27 cellular contexts compared by ENCODE assay signal in genomic region chr4:125020089-125021034, GRCh38.
DNase-seq lines count a peak whose midpoint lies in the region; ATAC-seq and TF ChIP-seq lines count a peak whose summit lies in the region.
"Had no signal": no experiment of that assay in that cellular context is flagged by ENCODE, and none has a peak within 500 bp of the region (broad histone marks: within the 10 kb centered on the region; RNA-seq: fewer than 3 reads in every experiment).

No MANE protein-coding gene starts in this region.

- no peaks in the 10 kb centered on the region for H3K36me3 Mint-ChIP-seq in central memory CD8-positive, alpha-beta T cell (ENCODE audit: insufficient read depth)
- H3K36me3 Mint-ChIP-seq: CD8-positive, alpha-beta memory T cell had no signal

- peaks cover 24% of the 10 kb centered on the region for H3K9me3 Mint-ChIP-seq in central memory CD8-positive, alpha-beta T cell
- H3K9me3 Mint-ChIP-seq: HFFc6 had no signal

- DNase-seq in NCI-H510A treated with DMSO at 0.1 percent for 48 hours (lab: John Stamatoyannopoulos, UW) (peak; percentile 27), NCI-H510A (lab: John Stamatoyannopoulos, UW) (no peak), left lung (no peak), upper lobe of right lung (no peak), NCI-H1048 (lab: John Stamatoyannopoulos, UW) (no peak)
- DNase-seq in central memory CD8-positive, alpha-beta T cell (ENCODE audit: low spot score in 2 of 2): no peak
- DNase-seq: CD8-positive, alpha-beta memory T cell; DMS79 treated with DMSO at 0.1 percent for 48 hours; GF-D8; H9; HFFc6; Kasumi-1; MV-4-11; NCI-H1105 treated with DMSO at 0.1 percent for 48 hours; NCI-H2029; NCI-H446; NCI-H526 treated with DMSO at 0.1 percent for 48 hours; Right ventricle myocardium superior; RPMI8226 had no signal

- H3K27ac ChIP-seq in left lung: peak overlapping the region; percentile 30 to 43
- no peak overlapping the region for H3K27ac ChIP-seq in upper lobe of right lung
- H3K27ac ChIP-seq: 22Rv1, C4-2B, HL-60, SJSA1 had no signal

- H3K4me1 Mint-ChIP-seq in central memory CD8-positive, alpha-beta T cell: no peaks in the 10 kb centered on the region
- H3K4me1 Mint-ChIP-seq: B cell; CD8-positive, alpha-beta memory T cell had no signal

- no peak for TF ChIP-seq CTCF in left lung (IDR thresholded peaks at IDR 0.05)
- TF ChIP-seq CTCF in upper lobe of right lung (IDR thresholded peaks at IDR 0.05): no peak

- H3K27ac Mint-ChIP-seq in central memory CD8-positive, alpha-beta T cell (ENCODE audit: low read depth): no peak overlapping the region
- H3K27ac Mint-ChIP-seq: B cell; CD8-positive, alpha-beta memory T cell; HFFc6 had no signal

- H3K36me3 ChIP-seq in left lung (no peaks in the 10 kb centered on the region), upper lobe of right lung (no peaks in the 10 kb centered on the region)
- H3K36me3 ChIP-seq: SJSA1 had no signal

- intact Hi-C loops in left lung (cut with DNase I) (no loop called here), upper lobe of right lung (cut with DNase I) (no loop called here)

- peaks cover 0 to 13% of the 10 kb centered on the region in 2 donors for H3K9me3 ChIP-seq in left lung
- no peaks in the 10 kb centered on the region for H3K9me3 ChIP-seq in upper lobe of right lung

- H3K27me3 ChIP-seq in left lung (no peaks in the 10 kb centered on the region), upper lobe of right lung (no peaks in the 10 kb centered on the region)
- H3K27me3 ChIP-seq: SJSA1 had no signal

- ATAC-seq in central memory CD8-positive, alpha-beta T cell (replicated peaks; ENCODE audit: extremely low read depth, poor library complexity, severe bottlenecking): peak; percentile 14
- ATAC-seq in left lung (peak; percentile 67), upper lobe of right lung (peak; percentile 36), GM19463 (IDR thresholded peaks at IDR 0.05; ENCODE audit: unreplicated experiment) (no peak), HG02840 (IDR thresholded peaks at IDR 0.05; ENCODE audit: low FRiP score, unreplicated experiment) (no peak)
- ATAC-seq: K562 had no signal

- H3K4me3 ChIP-seq in left lung (no peak overlapping the region), upper lobe of right lung (no peak overlapping the region)
- H3K4me3 ChIP-seq: K562, SJSA1 had no signal

- peaks cover 0 to 2% of the 10 kb centered on the region in 2 donors for H3K4me1 ChIP-seq in left lung
- no peaks in the 10 kb centered on the region for H3K4me1 ChIP-seq in upper lobe of right lung
- H3K4me1 ChIP-seq: SJSA1 had no signal

- H3K27me3 Mint-ChIP-seq in central memory CD8-positive, alpha-beta T cell: no peaks in the 10 kb centered on the region
- H3K27me3 Mint-ChIP-seq: B cell; CD8-positive, alpha-beta memory T cell had no signal

- H3K4me3 Mint-ChIP-seq in central memory CD8-positive, alpha-beta T cell: no peak overlapping the region
- H3K4me3 Mint-ChIP-seq: B cell; CD8-positive, alpha-beta memory T cell; H9; HFFc6 had no signal

Comparison
In these comparisons a context has a peak if more than half of its experiments do, and no peak if none do; other contexts are left out.
1. ATAC-seq: peak in central memory CD8-positive, alpha-beta T cell (single experiment), left lung (single experiment) and upper lobe of right lung (single experiment); none in GM19463 (single experiment) and HG02840 (single experiment).